20 cellular contexts compared by ENCODE assay signal in the genomic region with DNA sequence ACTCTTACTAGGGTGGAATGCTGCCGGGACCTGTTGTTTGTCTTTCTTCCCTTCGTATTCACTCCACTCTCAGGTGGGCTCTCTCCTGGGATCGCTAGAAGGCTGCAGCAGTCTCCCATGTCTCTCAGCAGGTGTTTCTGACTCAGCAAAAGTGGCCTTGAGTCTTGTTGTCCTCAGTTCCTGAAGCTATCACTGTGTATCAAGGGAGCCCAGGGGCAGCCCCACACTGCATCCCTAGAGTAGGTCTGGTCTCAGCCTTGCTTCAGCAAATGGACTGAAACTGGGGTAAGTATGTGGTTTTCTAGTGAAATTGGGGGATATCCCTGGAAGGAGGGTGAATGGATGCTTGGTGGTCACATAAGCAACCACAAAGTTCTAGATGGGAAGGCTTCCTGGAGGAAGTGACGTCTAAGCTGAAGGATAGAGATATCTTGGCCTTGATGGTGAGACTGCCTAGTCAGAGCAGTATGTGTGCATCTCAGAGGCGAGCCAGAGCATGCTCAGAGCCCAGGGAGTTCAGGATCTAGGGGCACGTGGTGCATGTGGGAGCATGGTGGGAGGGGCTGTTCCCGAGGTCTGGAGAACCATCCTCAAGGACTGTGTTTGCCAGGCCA. TPM values are rescaled to one million over a fixed set of nuclear protein-coding genes. Genes with fewer than 3 reads are reported as not detected.
DNase-seq lines count a peak whose midpoint lies in the region; ATAC-seq, FAIRE-seq and TF ChIP-seq lines count a peak whose summit lies in the region.
"Had no signal": no experiment of that assay in that cellular context is flagged by ENCODE, and none has a peak within 500 bp of the region (broad histone marks: within the 10 kb centered on the region; RNA-seq: fewer than 3 reads in every experiment).

No MANE protein-coding gene starts in this region.

- no peak overlapping the region for H3K56ac ChIP-seq in IMR-90 (ENCODE audit: extremely low read depth, insufficient read depth, low read length)

- no peak overlapping the region for H2AK9ac ChIP-seq in IMR-90 (replicated peaks; ENCODE audit: low read depth, low read length, poor library complexity)

- H2AFZ ChIP-seq in IMR-90 (replicated peaks; ENCODE audit: low read length, poor library complexity) (peak overlapping the region; percentile 12), GM12878 (ENCODE audit: control insufficient read depth, low read depth, low read length) (no peak overlapping the region)
- H2AFZ ChIP-seq: GM23338 had no signal

- H2BK5ac ChIP-seq in IMR-90 (ENCODE audit: low read depth, low read length, poor library complexity, severe bottlenecking), result no peak overlapping the region

- no peak overlapping the region for H2BK15ac ChIP-seq in IMR-90 (ENCODE audit: low read depth, low read length)

- dilution Hi-C loops in IMR-90 (cut with HindIII; ENCODE audit: low sequenced_read_pairs, unreplicated experiment), result no loop called here

- H3K4me3 ChIP-seq in IMR-90 (ENCODE audit: insufficient read depth, low read depth, low read length), result no peak overlapping the region
- H3K4me3 ChIP-seq in GM12878, result no peak overlapping the region
- H3K4me3 ChIP-seq in aorta (ENCODE audit: low read length in 2 of 2), result no peak overlapping the region
- H3K4me3 ChIP-seq: coronary artery, GM23338, psoas muscle, smooth muscle cell had no signal

- H3K9me1 ChIP-seq in IMR-90 (ENCODE audit: insufficient read depth, low read length), result peaks cover 12% of the 10 kb centered on the region

- DNase-seq in activated T-cell treated with anti-CD3 and anti-CD28 coated beads for 48 hours (ENCODE audit: low read depth), result peak; percentile 7
- no peak for DNase-seq in activated T-cell treated with anti-CD3 and anti-CD28 coated beads, Interleukin-2, amount 50 U/mL, for 48 hours
- DNase-seq in IMR-90, result no peak
- no peak for DNase-seq in GM12878 (ENCODE audit: low read depth, low spot score)
- no peak for DNase-seq in stimulated activated effector memory CD8-positive, alpha-beta T cell treated with anti-CD3 and anti-CD28 coated beads, Interleukin-12 subunit alpha, Interleukin-12 subunit beta, amount 100 ng/mL, for 72 hours (ENCODE audit: low spot score in 2 of 2)
- no peak for DNase-seq in aorta
- DNase-seq in hypothalamus (lab: John Stamatoyannopoulos, UW), result no peak
- DNase-seq: activated gamma-delta T cell treated with Interleukin-2 at 50 U/mL for 16 hours; kidney glomerular epithelial cell; NCI-H1694; NCI-H2227 treated with DMSO at 0.1 percent for 48 hours; NK-92 treated with Interleukin-12 subunit alpha and Interleukin-12 subunit beta, amount 100 ng/mL, for 24 hours; psoas muscle; stimulated activated naive CD4-positive, alpha-beta T cell; trophoblast cell had no signal

- no peak overlapping the region for H4K91ac ChIP-seq in IMR-90 (ENCODE audit: insufficient read depth, low read depth, low read length)

- no peak for TF ChIP-seq CTCF in IMR-90 (conservative IDR thresholded peaks at IDR 0.05; ENCODE audit: low read depth, low read length)
- no peak for TF ChIP-seq CTCF in GM12878 (IDR thresholded peaks at IDR 0.05 in 2 of 3, conservative IDR thresholded peaks at IDR 0.05 in 1 of 3; ENCODE audit: control insufficient read depth in 2 of 3, extremely low read depth in 1 of 3, insufficient read depth in 1 of 3, low read depth in 3 of 3, low read length in 3 of 3)

- CTCF ChIA-PET in IMR-90 (lab: Yijun Ruan, JAX), result no interaction called here
- CTCF ChIA-PET in GM12878 (lab: Yijun Ruan, JAX), result interaction anchor here (1.3 kb wide), 1 partner anchor 146 kb away, joined by 4 read pairs; no protein-coding TSS in a partner anchor

- TF ChIP-seq POLR2A in IMR-90 (IDR thresholded peaks at IDR 0.05; ENCODE audit: low read depth, low read length) (no peak), GM12878 (IDR thresholded peaks at IDR 0.05; ENCODE audit: low read depth, low read length) (no peak)

- H3K79me2 ChIP-seq in GM12878 (ENCODE audit: control insufficient read depth, insufficient read depth, low read length), result no peaks in the 10 kb centered on the region

- H3K27ac ChIP-seq in IMR-90 (ENCODE audit: insufficient read depth, low read length) (no peak overlapping the region), GM12878 (ENCODE audit: control insufficient read depth, insufficient read depth) (no peak overlapping the region), aorta (ENCODE audit: low read depth in 1 of 2, low read length in 2 of 2) (no peak overlapping the region)
- H3K27ac ChIP-seq: coronary artery, psoas muscle had no signal

- peaks cover 7% of the 10 kb centered on the region for H3K4me1 Mint-ChIP-seq in stimulated activated effector memory CD8-positive, alpha-beta T cell treated with anti-CD3 and anti-CD28 coated beads, Interleukin-12 subunit alpha, Interleukin-12 subunit beta, amount 100 ng/mL, for 72 hours

- H3K9ac ChIP-seq in IMR-90 (ENCODE audit: low read depth, low read length) (no peak overlapping the region), GM12878 (ENCODE audit: control insufficient read depth, insufficient read depth, low read length) (no peak overlapping the region)

- H4K8ac ChIP-seq in IMR-90 (ENCODE audit: low read depth in 2 of 2, low read length in 2 of 2), result no peak overlapping the region

- BruUV-seq in IMR-90 (replicated peaks; lab: Mats Ljungman, UMichigan), result no TSS peak
- no TSS peak for BruUV-seq in GM12878 (replicated peaks; lab: Mats Ljungman, UMichigan)

- ATAC-seq in IMR-90 (ENCODE audit: low read depth) (no peak), GM12878 (peak; percentile 57), aorta (ENCODE audit: low FRiP score) (no peak), GM18868 (IDR thresholded peaks at IDR 0.05; ENCODE audit: unreplicated experiment) (no peak)
- peak; percentile 66 for ATAC-seq in stimulated activated effector memory CD8-positive, alpha-beta T cell treated with anti-CD3 and anti-CD28 coated beads, Interleukin-12 subunit alpha, Interleukin-12 subunit beta, amount 100 ng/mL, for 72 hours
- ATAC-seq: GM23338, psoas muscle had no signal

- peak overlapping the region; percentile 64; the same call in 1 of the 2 replicates for H2AK5ac ChIP-seq in IMR-90 (ENCODE audit: low read depth, low read length)

- H3K36me3 ChIP-seq in IMR-90 (ENCODE audit: control insufficient read depth, insufficient read depth, low read length), result no peaks in the 10 kb centered on the region
- no peaks in the 10 kb centered on the region for H3K36me3 ChIP-seq in GM12878 (ENCODE audit: control insufficient read depth in 2 of 2, insufficient read depth in 2 of 2, low read length in 1 of 2)
- H3K36me3 ChIP-seq in aorta (ENCODE audit: control insufficient read depth in 1 of 2, insufficient read depth in 2 of 2, low read length in 1 of 2), result no peaks in the 10 kb centered on the region

- in situ Hi-C loops in IMR-90 (cut with MboI; ENCODE audit: low sequenced_read_pairs) (no loop called here), GM12878 (cut with MboI) (no loop called here)

- no peak overlapping the region; the same call in 1 of the 2 replicates for H3K18ac ChIP-seq in IMR-90 (ENCODE audit: low read depth, low read length)

- SMC1A ChIA-PET in GM12878 (lab: Charles Lee; ENCODE audit: uncharacterized antibody, unreplicated experiment), result interaction anchor here (1.6 to 1.9 kb wide), 2 partner anchors 70 to 147 kb away, joined by 4 to 5 read pairs; no protein-coding TSS in a partner anchor

- no peak for TF ChIP-seq RAD21 in IMR-90 (IDR thresholded peaks at IDR 0.05; ENCODE audit: low read length)
- no peak for TF ChIP-seq RAD21 in GM12878 (IDR thresholded peaks at IDR 0.05; ENCODE audit: insufficient read depth, low read depth, low read length)

- no peaks in the 10 kb centered on the region for H3K79me1 ChIP-seq in IMR-90 (ENCODE audit: low read depth in 1 of 2, low read length in 2 of 2)

- H2BK20ac ChIP-seq in IMR-90 (ENCODE audit: low read depth, low read length), result no peak overlapping the region

- FAIRE-seq in GM12878 (lab: Jason Lieb, UNC), result no peak
- FAIRE-seq: TTC549 had no signal

- H3K27me3 ChIP-seq in IMR-90 (ENCODE audit: control insufficient read depth, insufficient read depth, low read length) (no peaks in the 10 kb centered on the region), GM12878 (replicated peaks in 1 of 2; ENCODE audit: control insufficient read depth in 2 of 2, insufficient read depth in 2 of 2, low read length in 1 of 2) (peaks cover 0 to 3% of the 10 kb centered on the region in 2 experiments; a peak in 1 of 4 replicates), aorta (ENCODE audit: control insufficient read depth in 1 of 2, insufficient read depth in 2 of 2, low read length in 1 of 2) (peaks cover 0 to 1% of the 10 kb centered on the region in 2 donors)

- POLR2A ChIA-PET in IMR-90 (lab: Charles Lee; ENCODE audit: unreplicated experiment) (no interaction called here), GM12878 (lab: Charles Lee) (interaction anchor here (0.6 kb wide), 1 partner anchor 150 kb away, joined by 3 read pairs; no protein-coding TSS in a partner anchor)

- H3K4ac ChIP-seq in IMR-90 (ENCODE audit: low read depth, low read length), result peak overlapping the region; percentile 44; the same call in 1 of the 2 replicates

- TF ChIP-seq EP300 in GM12878 (IDR thresholded peaks at IDR 0.05; ENCODE audit: borderline replicate concordance in 1 of 2, control insufficient read depth in 1 of 2, low read depth in 2 of 2, low read length in 2 of 2), result no peak

- H4K20me1 ChIP-seq in IMR-90 (ENCODE audit: insufficient read depth, low read length) (no peaks in the 10 kb centered on the region), GM12878 (ENCODE audit: control insufficient read depth, insufficient read depth) (no peaks in the 10 kb centered on the region)

- no peaks in the 10 kb centered on the region for H3K9me3 Mint-ChIP-seq in stimulated activated effector memory CD8-positive, alpha-beta T cell treated with anti-CD3 and anti-CD28 coated beads, Interleukin-12 subunit alpha, Interleukin-12 subunit beta, amount 100 ng/mL, for 72 hours
- H3K9me3 Mint-ChIP-seq: GM23338 had no signal

- no peak overlapping the region for H3K27ac Mint-ChIP-seq in stimulated activated effector memory CD8-positive, alpha-beta T cell treated with anti-CD3 and anti-CD28 coated beads, Interleukin-12 subunit alpha, Interleukin-12 subunit beta, amount 100 ng/mL, for 72 hours
- H3K27ac Mint-ChIP-seq: GM23338 had no signal

- no peaks in the 10 kb centered on the region for H3K36me3 Mint-ChIP-seq in stimulated activated effector memory CD8-positive, alpha-beta T cell treated with anti-CD3 and anti-CD28 coated beads, Interleukin-12 subunit alpha, Interleukin-12 subunit beta, amount 100 ng/mL, for 72 hours

- intact Hi-C loops in IMR-90 (cut with micrococcal nuclease) (no loop called here), GM12878 (cut with micrococcal nuclease; ENCODE audit: unreplicated experiment) (no loop called here), aorta (cut with DNase I) (no loop called here)

- H2BK120ac ChIP-seq in IMR-90 (ENCODE audit: low read depth, low read length), result no peak overlapping the region

- H3K9me3 ChIP-seq in IMR-90 (ENCODE audit: control insufficient read depth, insufficient read depth, low read length), result no peaks in the 10 kb centered on the region
- H3K9me3 ChIP-seq in GM12878 (replicated peaks; ENCODE audit: control insufficient read depth, insufficient read depth, low read length), result no peaks in the 10 kb centered on the region
- no peaks in the 10 kb centered on the region for H3K9me3 ChIP-seq in aorta (ENCODE audit: control insufficient read depth, low read length)
- H3K9me3 ChIP-seq: psoas muscle had no signal

- H3K4me1 ChIP-seq in IMR-90 (ENCODE audit: control insufficient read depth, insufficient read depth, low read length) (peaks cover 7% of the 10 kb centered on the region), GM12878 (ENCODE audit: control insufficient read depth, insufficient read depth, low read length) (no peaks in the 10 kb centered on the region; the same call in 1 of the 2 replicates), aorta (ENCODE audit: control insufficient read depth in 1 of 2, insufficient read depth in 2 of 2, low read length in 2 of 2) (no peaks in the 10 kb centered on the region)

- H3K14ac ChIP-seq in IMR-90 (replicated peaks; ENCODE audit: low read depth, low read length), result no peak overlapping the region

- H3K4me3 Mint-ChIP-seq in stimulated activated effector memory CD8-positive, alpha-beta T cell treated with anti-CD3 and anti-CD28 coated beads, Interleukin-12 subunit alpha, Interleukin-12 subunit beta, amount 100 ng/mL, for 72 hours, result no peak overlapping the region
- H3K4me3 Mint-ChIP-seq: GM23338 had no signal

- H4K5ac ChIP-seq in IMR-90 (ENCODE audit: low read depth, low read length), result no peak overlapping the region

- no peak overlapping the region for H3K23ac ChIP-seq in IMR-90 (ENCODE audit: low read depth, low read length)

- H3K4me2 ChIP-seq in IMR-90 (ENCODE audit: low read depth, low read length) (no peak overlapping the region), GM12878 (ENCODE audit: control insufficient read depth, insufficient read depth) (no peak overlapping the region)
- H3K4me2 ChIP-seq: GM23338, smooth muscle cell had no signal

- RAD21 ChIA-PET in GM12878 (lab: Charles Lee; ENCODE audit: unreplicated experiment), result interaction anchor here (1.2 kb wide), 1 partner anchor 146 kb away, joined by 3 read pairs; no protein-coding TSS in a partner anchor

- 100% methylated on average over 3 of the region's 7 CpGs; no CpG with 5 or more reads in 1 of the 2 experiments for WGBS in IMR-90 (ENCODE audit: extremely low coverage in 2 of 2, insufficient read length in 1 of 2), 2 experiments
- 30% methylated on average over 7 of the region's 7 CpGs for WGBS in GM12878 (ENCODE audit: insufficient coverage, insufficient replicate concordance, low lambda C conversion rate, missing lambda C conversion rate)
- 73 to 81% methylated on average over 7 of the region's 7 CpGs for WGBS in aorta, 2 donors

RNA-seq across cellular contexts. Expression of a gene that starts 38.4 kb away (rescaled TPM):
- total RNA-seq in IMR-90 (2012; rRNA removed), result 1.6 and 3.3 TPM in 2 replicates
- polyA plus RNA-seq in IMR-90 (2012; rRNA removed), result 16.4 and 23.3 TPM in 2 replicates
- 45.4 and 87.2 TPM in 2 replicates for polyA plus RNA-seq in IMR-90 (2012; cell fraction: cytosol; rRNA removed)
- 28.4 and 28.8 TPM in 2 replicates for polyA plus RNA-seq in IMR-90 (2012; cell fraction: nucleus; rRNA removed; ENCODE audit: low replicate concordance)
- total RNA-seq in GM12878 (2013; cell fraction: nucleolus; rRNA removed), result not detected in 2 replicates
- not detected in 2 replicates for total RNA-seq in GM12878 (2014; rRNA removed)
- total RNA-seq in GM12878 (2014; rRNA removed; fragmentation: Illumina TruSeq; extraction: Trizol), result not detected in 2 replicates
- total RNA-seq in GM12878 (2021), result not detected in 2 replicates
- not detected for polyA plus RNA-seq in GM12878 (2011; ENCODE audit: low read depth)
- polyA plus RNA-seq in GM12878 (2011; rRNA removed), result not detected in 2 replicates
- 0.03 TPM in 1 of 2 replicates, not detected in the other for polyA plus RNA-seq in GM12878 (2011; cell fraction: cytosol; rRNA removed)
- 0.06 TPM in 1 of 2 replicates, not detected in the other for polyA plus RNA-seq in GM12878 (2011; cell fraction: nucleus; rRNA removed)
- not detected in 2 replicates for polyA plus RNA-seq in GM12878 (2012)
- polyA plus RNA-seq in GM12878 (2014; fragmentation: Illumina TruSeq; extraction: Trizol), result not detected in 2 replicates
- not detected for polyA plus RNA-seq in GM12878 (2014; fragmentation: Nextera tagmentation; extraction: Ambion mirVana)
- polyA plus RNA-seq in GM12878 (2014; rRNA removed), result not detected in 2 replicates
- not detected for polyA plus RNA-seq in GM12878 (2016; fragmentation: Nextera tagmentation; extraction: Ambion mirVana)
- not detected in 2 replicates for polyA minus RNA-seq in GM12878 (2011; rRNA and poly(A)+ RNA removed)
- polyA minus RNA-seq in GM12878 (2011; cell fraction: cytosol; rRNA and poly(A)+ RNA removed), result not detected in 2 replicates
- polyA minus RNA-seq in GM12878 (2011; cell fraction: nucleus; rRNA and poly(A)+ RNA removed), result not detected in 2 replicates
- total RNA-seq in aorta, result 1 to 10 TPM; 3.0 to 3.2 TPM
- under 1 TPM in 1 of 2 donors, not detected in 1; 0.88 TPM for polyA plus RNA-seq in aorta

RNA-seq across cellular contexts. Expression of a gene that starts 41.5 kb away (rescaled TPM):
- total RNA-seq in IMR-90 (2012; rRNA removed) (2.5 TPM in 2 replicates), GM12878 (2014; rRNA removed) (0.65 and 1.0 TPM in 2 replicates), GM12878 (2014; rRNA removed; fragmentation: Illumina TruSeq; extraction: Trizol) (0.46 and 0.58 TPM in 2 replicates), GM12878 (2021) (1.5 and 1.7 TPM in 2 replicates), aorta (1 to 10 TPM; 3.8 to 8.9 TPM)
- polyA plus RNA-seq in IMR-90 (2012; rRNA removed) (3.1 and 3.8 TPM in 2 replicates), GM12878 (2011; rRNA removed) (1.2 and 2.2 TPM in 2 replicates), GM12878 (2014; fragmentation: Illumina TruSeq; extraction: Trizol) (0.51 and 1.1 TPM in 2 replicates), GM12878 (2014; fragmentation: Nextera tagmentation; extraction: Ambion mirVana) (under 1 TPM; 0.35 to 0.69 TPM), GM12878 (2014; rRNA removed) (0.56 and 0.77 TPM in 2 replicates), GM12878 (2016; fragmentation: Nextera tagmentation; extraction: Ambion mirVana) (1 to 10 TPM in 1 of 2 experiments, under 1 TPM in 1; 0.71 to 1.1 TPM), aorta (1 to 10 TPM in 1 of 2 donors, under 1 TPM in 1; 0.33 to 2.1 TPM)
- 1.6 and 3.5 TPM in 2 replicates for polyA plus RNA-seq in IMR-90 (2012; cell fraction: cytosol; rRNA removed)
- 1.5 and 3.9 TPM in 2 replicates for polyA plus RNA-seq in IMR-90 (2012; cell fraction: nucleus; rRNA removed; ENCODE audit: low replicate concordance)
- total RNA-seq in GM12878 (2013; cell fraction: nucleolus; rRNA removed), result 0.86 and 1.5 TPM in 2 replicates
- polyA plus RNA-seq in GM12878 (2011; ENCODE audit: low read depth), result 0.20 TPM
- 2.3 and 3.6 TPM in 2 replicates for polyA plus RNA-seq in GM12878 (2011; cell fraction: cytosol; rRNA removed)
- polyA plus RNA-seq in GM12878 (2011; cell fraction: nucleus; rRNA removed), result 1.9 and 2.6 TPM in 2 replicates
- 0.34 and 0.56 TPM in 2 replicates for polyA plus RNA-seq in GM12878 (2012)
- polyA minus RNA-seq in GM12878 (2011; rRNA and poly(A)+ RNA removed), result 3.3 and 3.7 TPM in 2 replicates
- 1.1 and 1.9 TPM in 2 replicates for polyA minus RNA-seq in GM12878 (2011; cell fraction: cytosol; rRNA and poly(A)+ RNA removed)
- 2.0 and 2.1 TPM in 2 replicates for polyA minus RNA-seq in GM12878 (2011; cell fraction: nucleus; rRNA and poly(A)+ RNA removed)

Comparison
In these comparisons a context has a peak if more than half of its experiments do, and no peak if none do; other contexts are left out.
1. ATAC-seq: peak in GM12878 (single experiment) and stimulated activated effector memory CD8-positive, alpha-beta T cell treated with anti-CD3 and anti-CD28 coated beads, Interleukin-12 subunit alpha, Interleukin-12 subunit beta, amount 100 ng/mL, for 72 hours (single experiment); none in IMR-90 (single experiment), aorta (single experiment) and GM18868 (single experiment).